20 cellular contexts compared by ENCODE assay signal in genomic region chr1:54609301-54609921, GRCh38. TPM values are rescaled to one million over a fixed set of nuclear protein-coding genes. Genes with fewer than 3 reads are reported as not detected.
DNase-seq lines count a peak whose midpoint lies in the region; ATAC-seq and TF ChIP-seq lines count a peak whose summit lies in the region.
"Had no signal": no experiment of that assay in that cellular context is flagged by ENCODE, and none has a peak within 500 bp of the region (broad histone marks: within the 10 kb centered on the region; RNA-seq: fewer than 3 reads in every experiment).

No MANE protein-coding gene starts in this region.

- H3K9me3 ChIP-seq in CD8-positive, alpha-beta memory T cell (ENCODE audit: low read length) = no peaks in the 10 kb centered on the region
- H3K9me3 ChIP-seq: lower lobe of right lung, transverse colon had no signal

- no peak overlapping the region for H3K4me3 Mint-ChIP-seq in WTC11
- no peak overlapping the region for H3K4me3 Mint-ChIP-seq in type B pancreatic cell
- no peak overlapping the region for H3K4me3 Mint-ChIP-seq in CD8-positive, alpha-beta memory T cell
- H3K4me3 Mint-ChIP-seq: activated CD4-positive, alpha-beta memory T cell treated with anti-CD3 and anti-CD28 coated beads for 36 hours; CD14-positive monocyte; naive B cell; stimulated activated memory B cell treated with anti-CD40 and anti-IgM and Interleukin-4, amounts not matched to agents 10 μg/mL and 1 μg/mL and 100 μg/mL, for 72 hours; T-helper 1 cell treated with Interleukin-12 subunit alpha and Interleukin-12 subunit beta and Interleukin-4 antibody, amounts not matched to agents 30 μg/mL and 1 μg/mL, for 36 hours had no signal

- POLR2A ChIA-PET in WTC11 (lab: Charles Lee) = no interaction called here
- POLR2A ChIA-PET in CD8-positive, alpha-beta memory T cell (lab: Charles Lee) = no interaction called here

- no peak overlapping the region for H3K27ac ChIP-seq in CD8-positive, alpha-beta memory T cell (ENCODE audit: low read depth, low read length)
- H3K27ac ChIP-seq: GM23248, lower lobe of right lung, transverse colon, WERI-Rb-1 had no signal

- no peaks in the 10 kb centered on the region for H3K36me3 ChIP-seq in CD8-positive, alpha-beta memory T cell (ENCODE audit: insufficient read depth, low read length)
- H3K36me3 ChIP-seq: lower lobe of right lung, WERI-Rb-1 had no signal

- H3K27ac Mint-ChIP-seq in WTC11 (no peak overlapping the region; the same call in 1 of the 2 replicates), type B pancreatic cell (no peak overlapping the region)
- H3K27ac Mint-ChIP-seq in CD8-positive, alpha-beta memory T cell = no peak overlapping the region
- H3K27ac Mint-ChIP-seq: activated CD4-positive, alpha-beta memory T cell treated with anti-CD3 and anti-CD28 coated beads for 36 hours; naive B cell; stimulated activated memory B cell treated with anti-CD40 and anti-IgM and Interleukin-4, amounts not matched to agents 10 μg/mL and 1 μg/mL and 100 μg/mL, for 72 hours; T-helper 1 cell treated with Interleukin-12 subunit alpha and Interleukin-12 subunit beta and Interleukin-4 antibody, amounts not matched to agents 30 μg/mL and 1 μg/mL, for 36 hours had no signal

- DNase-seq in Ammon's horn (ENCODE audit: low spot score) (peak; percentile 65), WTC11 (ENCODE audit: low spot score) (peak; percentile 11), head of caudate nucleus (peak; percentile 22 to 83 (median 59)), nucleus accumbens (lab: John Stamatoyannopoulos, UW) (peak in 49 of 56 donors; percentile 12 to 74 (median 41)), type B pancreatic cell (ENCODE audit: extremely low spot score, unreplicated experiment) (no peak), NCI-H82 (lab: John Stamatoyannopoulos, UW) (no peak)
- no peak for DNase-seq in CD8-positive, alpha-beta memory T cell
- DNase-seq: activated CD4-positive, alpha-beta memory T cell treated with anti-CD3 and anti-CD28 coated beads for 36 hours; activated naive CD4-positive, alpha-beta T cell; lower lobe of right lung; naive B cell; retina; WERI-Rb-1 had no signal

- H3K36me3 Mint-ChIP-seq in WTC11 (no peaks in the 10 kb centered on the region), type B pancreatic cell (no peaks in the 10 kb centered on the region)
- no peaks in the 10 kb centered on the region for H3K36me3 Mint-ChIP-seq in CD8-positive, alpha-beta memory T cell
- H3K36me3 Mint-ChIP-seq: activated CD4-positive, alpha-beta memory T cell treated with anti-CD3 and anti-CD28 coated beads for 36 hours; naive B cell; stimulated activated memory B cell treated with anti-CD40 and anti-IgM and Interleukin-4, amounts not matched to agents 10 μg/mL and 1 μg/mL and 100 μg/mL, for 72 hours had no signal

- ATAC-seq in WTC11 = no peak
- ATAC-seq in HG03097 (IDR thresholded peaks at IDR 0.05; ENCODE audit: low FRiP score, unreplicated experiment) = no peak
- ATAC-seq: stimulated activated memory B cell treated with anti-CD40 and anti-IgM and Interleukin-4, amounts not matched to agents 10 μg/mL and 1 μg/mL and 100 μg/mL, for 72 hours had no signal

- H3K4me1 ChIP-seq in CD8-positive, alpha-beta memory T cell (ENCODE audit: insufficient read depth, low read length) = peaks cover 8% of the 10 kb centered on the region
- H3K4me1 ChIP-seq: lower lobe of right lung had no signal

- TF ChIP-seq CTCF in WTC11 (IDR thresholded peaks at IDR 0.05) = no peak
- TF ChIP-seq CTCF in type B pancreatic cell (conservative IDR thresholded peaks at IDR 0.05) = no peak

- CTCF ChIA-PET in WTC11 (lab: Charles Lee) = interaction anchor here (1.3 kb wide), 1 partner anchor 38 kb away, joined by 3 read pairs; no protein-coding TSS in a partner anchor
- CTCF ChIA-PET in CD8-positive, alpha-beta memory T cell (lab: Charles Lee) = no interaction called here

- no peaks in the 10 kb centered on the region for H3K9me3 Mint-ChIP-seq in WTC11
- H3K9me3 Mint-ChIP-seq in type B pancreatic cell = no peaks in the 10 kb centered on the region
- no peaks in the 10 kb centered on the region for H3K9me3 Mint-ChIP-seq in CD8-positive, alpha-beta memory T cell
- H3K9me3 Mint-ChIP-seq: activated CD4-positive, alpha-beta memory T cell treated with anti-CD3 and anti-CD28 coated beads for 36 hours; naive B cell; stimulated activated memory B cell treated with anti-CD40 and anti-IgM and Interleukin-4, amounts not matched to agents 10 μg/mL and 1 μg/mL and 100 μg/mL, for 72 hours; T-helper 1 cell treated with Interleukin-12 subunit alpha and Interleukin-12 subunit beta and Interleukin-4 antibody, amounts not matched to agents 30 μg/mL and 1 μg/mL, for 36 hours had no signal

- H3K27me3 Mint-ChIP-seq in WTC11 (ENCODE audit: low read depth) = no peaks in the 10 kb centered on the region
- H3K27me3 Mint-ChIP-seq in type B pancreatic cell = peaks cover 3% of the 10 kb centered on the region
- peaks cover 3 to 5% of the 10 kb centered on the region in 2 donors for H3K27me3 Mint-ChIP-seq in CD8-positive, alpha-beta memory T cell
- H3K27me3 Mint-ChIP-seq: activated CD4-positive, alpha-beta memory T cell treated with anti-CD3 and anti-CD28 coated beads for 36 hours had no signal

- H3K4me1 Mint-ChIP-seq in WTC11 = peaks cover 16% of the 10 kb centered on the region
- peaks cover 9% of the 10 kb centered on the region for H3K4me1 Mint-ChIP-seq in type B pancreatic cell (ENCODE audit: unreplicated experiment)
- peaks cover 6 to 11% (median 7%) of the 10 kb centered on the region in 3 donors for H3K4me1 Mint-ChIP-seq in CD8-positive, alpha-beta memory T cell

- intact Hi-C loops in head of caudate nucleus (cut with DNase I) = no loop called here

- H3K4me3 ChIP-seq in CD8-positive, alpha-beta memory T cell (ENCODE audit: low read length) = no peak overlapping the region
- H3K4me3 ChIP-seq: GM23248, lower lobe of right lung, transverse colon had no signal

- H3K27me3 ChIP-seq in CD8-positive, alpha-beta memory T cell (ENCODE audit: insufficient read depth, low read length, poor library complexity, severe bottlenecking) = no peaks in the 10 kb centered on the region
- H3K27me3 ChIP-seq: transverse colon had no signal

TF ChIP-seq in WTC11, 78 proteins besides CTCF, POLR2A, EP300 and RAD21 (continues in another document):
- no peak for TF ChIP-seq ZSCAN18 (CRISPR knock-in tag; IDR thresholded peaks at IDR 0.05)
- TF ChIP-seq, protein P1, sequence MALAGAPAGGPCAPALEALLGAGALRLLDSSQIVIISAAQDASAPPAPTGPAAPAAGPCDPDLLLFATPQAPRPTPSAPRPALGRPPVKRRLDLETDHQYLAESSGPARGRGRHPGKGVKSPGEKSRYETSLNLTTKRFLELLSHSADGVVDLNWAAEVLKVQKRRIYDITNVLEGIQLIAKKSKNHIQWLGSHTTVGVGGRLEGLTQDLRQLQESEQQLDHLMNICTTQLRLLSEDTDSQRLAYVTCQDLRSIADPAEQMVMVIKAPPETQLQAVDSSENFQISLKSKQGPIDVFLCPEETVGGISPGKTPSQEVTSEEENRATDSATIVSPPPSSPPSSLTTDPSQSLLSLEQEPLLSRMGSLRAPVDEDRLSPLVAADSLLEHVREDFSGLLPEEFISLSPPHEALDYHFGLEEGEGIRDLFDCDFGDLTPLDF (CRISPR knock-in tag; IDR thresholded peaks at IDR 0.05) = no peak
- TF ChIP-seq E2F4 (CRISPR knock-in tag; IDR thresholded peaks at IDR 0.05; ENCODE audit: borderline replicate concordance, low read depth) = no peak
- TF ChIP-seq ATF2 (CRISPR knock-in tag; IDR thresholded peaks at IDR 0.05; ENCODE audit: borderline replicate concordance, low read depth) = no peak
- TF ChIP-seq GTF2I (CRISPR knock-in tag; conservative IDR thresholded peaks at IDR 0.05) = no peak
- no peak for TF ChIP-seq MLX (CRISPR knock-in tag; IDR thresholded peaks at IDR 0.05)

RNA-seq across cellular contexts. Expression of gene FAM151A, which starts 13.9 kb away (rescaled TPM):
- 0.11 TPM in 1 of 3 replicates, not detected in the others for total RNA-seq in WTC11 (2021)
- 0.39 and 5.8 TPM in 2 replicates for total RNA-seq in type B pancreatic cell (ENCODE audit: low replicate concordance)
- not detected for total RNA-seq in CD8-positive, alpha-beta memory T cell
- polyA plus RNA-seq in CD8-positive, alpha-beta memory T cell = not detected
- total RNA-seq: A673; activated CD4-positive, alpha-beta memory T cell treated with anti-CD3 and anti-CD28 coated beads for 36 hours; GM23248; lower lobe of right lung had no signal
- polyA plus RNA-seq: CD14-positive monocyte had no signal

RNA-seq across cellular contexts. Expression of gene MROH7, which starts 32.2 kb away (rescaled TPM):
- total RNA-seq in WTC11 (2021) (0.13 to 0.44 TPM (median 0.41 TPM) in 3 replicates), type B pancreatic cell (ENCODE audit: low replicate concordance) (0.19 and 0.79 TPM in 2 replicates)
- not detected for total RNA-seq in CD8-positive, alpha-beta memory T cell
- not detected for polyA plus RNA-seq in CD8-positive, alpha-beta memory T cell
- total RNA-seq: A673 had no signal
- polyA plus RNA-seq: CD14-positive monocyte had no signal

Comparison
In these comparisons a context has a peak if more than half of its experiments do, and no peak if none do; other contexts are left out.
1. DNase-seq: peak in Ammon's horn (single experiment), WTC11 (single experiment), head of caudate nucleus (42 of 42) and nucleus accumbens (49 of 56); none in type B pancreatic cell (single experiment), CD8-positive, alpha-beta memory T cell (0 of 5) and NCI-H82 (single experiment).